Comparison of ENCODE assay signal across 9 cellular contexts in genomic region chr15:25860885-25861866, GRCh38. TPM values are rescaled to one million over a fixed set of nuclear protein-coding genes. Genes with fewer than 3 reads are reported as not detected.
DNase-seq lines count a peak whose midpoint lies in the region; ATAC-seq and TF ChIP-seq lines count a peak whose summit lies in the region.
"Had no signal": no experiment of that assay in that cellular context is flagged by ENCODE, and none has a peak within 500 bp of the region (broad histone marks: within the 10 kb centered on the region; RNA-seq: fewer than 3 reads in every experiment).

No MANE protein-coding gene starts in this region.

- DNase-seq in NOMO-1 treated with dmso at 0.1 percent for 144 hours (lab: John Stamatoyannopoulos, UW; ENCODE audit: unreplicated experiment) (peak; percentile 43), dorsolateral prefrontal cortex (no peak), ovary (no peak), cortex of kidney (lab: John Stamatoyannopoulos, UW) (no peak), DMS53 (lab: John Stamatoyannopoulos, UW) (no peak)

- TF ChIP-seq EP300 in ovary (IDR thresholded peaks at IDR 0.05), result no peak

- ATAC-seq in HG03460 (IDR thresholded peaks at IDR 0.05; ENCODE audit: unreplicated experiment) (no peak), GM18511 (IDR thresholded peaks at IDR 0.05; ENCODE audit: unreplicated experiment) (no peak)

- WGBS in ovary, 3 donors, result 64 to 71% (median 66%) methylated on average over 20 of the region's 20 CpGs

- peaks cover 0 to 38% (median 15%) of the 10 kb centered on the region in 45 donors for H3K27me3 ChIP-seq in dorsolateral prefrontal cortex
- no peaks in the 10 kb centered on the region for H3K27me3 ChIP-seq in ovary

- H3K36me3 ChIP-seq in ovary, result no peaks in the 10 kb centered on the region

- H3K4me3 ChIP-seq in dorsolateral prefrontal cortex, result peak overlapping the region in 53 of 59 donors; percentile 14 to 71 (median 54)
- H3K4me3 ChIP-seq in ovary, result peak overlapping the region; percentile 42

- intact Hi-C loops in dorsolateral prefrontal cortex (cut with DNase I), result no loop called here
- intact Hi-C loops in ovary (cut with DNase I), result no loop called here

- H3K27ac ChIP-seq in C4-2B (peak overlapping the region; percentile 74), dorsolateral prefrontal cortex (peak overlapping the region in 40 of 59 donors; percentile 13 to 84 (median 46)), ovary (no peak overlapping the region)
- H3K27ac ChIP-seq: KMS-11 had no signal

- TF ChIP-seq CTCF in C4-2B (conservative IDR thresholded peaks at IDR 0.05) (no peak), dorsolateral prefrontal cortex (IDR thresholded peaks at IDR 0.05 in 54 of 56, conservative IDR thresholded peaks at IDR 0.05 in 2 of 56; ENCODE audit: low read depth in 1 of 56, partially characterized antibody in 56 of 56) (no peak), ovary (IDR thresholded peaks at IDR 0.05) (no peak)

- H3K4me1 ChIP-seq in ovary (ENCODE audit: insufficient read depth), result peaks cover 6% of the 10 kb centered on the region

- no peak for TF ChIP-seq POLR2A in ovary (IDR thresholded peaks at IDR 0.05)

- no peaks in the 10 kb centered on the region for H3K9me3 ChIP-seq in ovary

RNA-seq across cellular contexts. Expression of gene ATP10A, which starts 2.0 kb away (rescaled TPM):
- 10 to 100 TPM in 86 of 120 experiments, 1 to 10 TPM in 34; 3.9 to 44.5 (median 12.6) TPM for total RNA-seq in dorsolateral prefrontal cortex
- total RNA-seq in ovary, result 1 to 10 TPM in 4 of 7 donors, under 1 TPM in 3; 0.28 to 2.0 (median 1.1) TPM
- polyA plus RNA-seq in ovary, result 1 to 10 TPM in 1 of 2 donors, under 1 TPM in 1; 0.79 to 3.2 TPM

Comparison
In these comparisons a context has a peak if more than half of its experiments do, and no peak if none do; other contexts are left out.
1. H3K27ac ChIP-seq: peak in C4-2B (single experiment) and dorsolateral prefrontal cortex (40 of 59); none in ovary (0 of 2).